ENCODE assay signal across 9 cellular contexts in the genomic region with DNA sequence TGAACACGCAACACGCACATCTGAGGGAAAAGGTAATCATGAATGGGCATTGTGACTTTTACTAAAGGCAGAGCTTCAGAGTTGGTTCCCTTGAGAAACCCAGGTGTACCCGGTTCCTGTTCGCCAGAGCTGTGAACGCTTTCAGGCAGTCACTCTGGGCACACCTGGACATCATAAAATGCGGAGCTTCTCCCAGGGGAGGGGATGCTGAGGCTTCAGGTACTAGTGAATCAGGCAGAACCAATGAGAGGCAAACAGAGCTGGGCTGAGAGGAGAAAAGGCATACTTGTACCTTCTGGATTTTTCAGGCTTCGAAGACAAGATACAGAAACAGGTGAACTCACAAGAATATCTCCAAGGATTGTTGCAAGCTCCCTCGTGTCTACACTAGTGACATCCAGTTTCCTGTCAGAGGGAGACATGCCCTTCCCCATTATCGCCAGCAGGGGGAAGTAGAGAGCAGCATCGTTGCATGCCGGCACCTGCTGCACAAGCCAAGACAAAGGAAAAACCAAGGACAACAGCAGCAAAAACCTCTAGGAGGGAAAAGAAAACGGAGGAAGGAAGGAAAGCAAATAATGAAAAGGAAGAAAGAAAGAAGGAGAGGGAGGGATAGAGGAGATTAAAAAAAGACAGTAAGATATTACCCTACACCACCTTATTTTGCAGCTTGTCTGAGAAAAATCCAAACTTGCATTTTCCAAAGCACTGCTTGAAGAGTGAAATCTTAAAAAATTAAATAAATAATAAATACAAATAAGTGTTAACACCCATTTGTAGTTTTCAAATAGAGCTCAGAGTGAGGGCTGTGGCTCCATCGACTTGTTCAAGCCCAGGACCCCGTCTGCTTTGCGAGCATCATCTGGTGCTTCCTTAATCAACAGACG. TPM values are rescaled to one million over a fixed set of nuclear protein-coding genes. Genes with fewer than 3 reads are reported as not detected.
DNase-seq lines count a peak whose midpoint lies in the region; ATAC-seq, FAIRE-seq and TF ChIP-seq lines count a peak whose summit lies in the region.
"Had no signal": no experiment of that assay in that cellular context is flagged by ENCODE, and none has a peak within 500 bp of the region (broad histone marks: within the 10 kb centered on the region; RNA-seq: fewer than 3 reads in every experiment).

No MANE protein-coding gene starts in this region.

- ATAC-seq in HCT116 (peak; percentile 67), GM12878 (peak; percentile 81)

- H3K36me3 ChIP-seq in HCT116 (ENCODE audit: control insufficient read depth in 1 of 2, insufficient read depth in 2 of 2, low read length in 2 of 2) (no peaks in the 10 kb centered on the region), GM12878 (ENCODE audit: control insufficient read depth in 2 of 2, insufficient read depth in 2 of 2, low read length in 1 of 2) (no peaks in the 10 kb centered on the region)

- H3K27me3 ChIP-seq in HCT116 (ENCODE audit: insufficient read depth, low read length) = no peaks in the 10 kb centered on the region
- peaks cover 2 to 3% of the 10 kb centered on the region in 2 experiments; a peak in 3 of 4 replicates for H3K27me3 ChIP-seq in GM12878 (replicated peaks in 1 of 2; ENCODE audit: control insufficient read depth in 2 of 2, insufficient read depth in 2 of 2, low read length in 1 of 2)

- POLR2A ChIA-PET in HCT116 (lab: Charles Lee) = interaction anchor here (0.7 to 1.6 kb wide), 3 partner anchors 139 to 207 kb away, joined by 3 read pairs; no protein-coding TSS in a partner anchor
- POLR2A ChIA-PET in GM12878 (lab: Charles Lee) = interaction anchor here (1.0 to 1.2 kb wide), 2 partner anchors 204 to 360 kb away, joined by 3 read pairs; no protein-coding TSS in a partner anchor

- intact Hi-C loops in HCT116 (cut with micrococcal nuclease) (loop anchor here (1.0 to 5.0 kb wide), 3 partner anchors 138 to 358 kb away; no protein-coding TSS in a partner anchor), GM12878 (cut with micrococcal nuclease; ENCODE audit: unreplicated experiment) (loop anchor here (1.0 to 10.0 kb wide), 3 partner anchors 206 to 550 kb away; no protein-coding TSS in a partner anchor)

- CTCF ChIA-PET in HCT116 (lab: Charles Lee) = interaction anchor here (0.6 to 8.4 kb wide), 23 partner anchors 8 to 671 kb away, joined by 3 to 64 read pairs (median 4); partner anchors contain the start of gene DNAJB11
- CTCF ChIA-PET in GM12878 (lab: Yijun Ruan, JAX) = interaction anchor here (0.7 to 7.7 kb wide), 70 partner anchors 7 to 703 kb away, joined by 3 to 183 read pairs (median 5); partner anchors contain the start of genes DNAJB11, EIF4A2 and TBCCD1

- RAD21 ChIA-PET in HCT116 (lab: Charles Lee; ENCODE audit: low non-redundant PET in 1 of 2, low total read pairs in 2 of 2, uncharacterized antibody in 2 of 2, unreplicated experiment in 2 of 2) = interaction anchor here (0.7 to 1.4 kb wide), 3 partner anchors 29 to 206 kb away, joined by 3 to 5 read pairs (median 5); no protein-coding TSS in a partner anchor
- RAD21 ChIA-PET in GM12878 (lab: Charles Lee; ENCODE audit: unreplicated experiment) = interaction anchor here (1.0 to 4.6 kb wide), 7 partner anchors 45 to 671 kb away, joined by 3 to 45 read pairs (median 5); no protein-coding TSS in a partner anchor

- H3K9me3 ChIP-seq in HCT116 (ENCODE audit: control insufficient read depth in 1 of 2, insufficient read depth in 1 of 2, low read depth in 1 of 2, low read length in 2 of 2) (no peaks in the 10 kb centered on the region), GM12878 (replicated peaks; ENCODE audit: control insufficient read depth, insufficient read depth, low read length) (no peaks in the 10 kb centered on the region)

- H3K4me2 ChIP-seq in HCT116 (ENCODE audit: low read length) (peak overlapping the region; percentile 55), GM12878 (ENCODE audit: control insufficient read depth, insufficient read depth) (peak overlapping the region; percentile 56)

- WGBS in GM12878 (ENCODE audit: insufficient coverage, insufficient replicate concordance, low lambda C conversion rate, missing lambda C conversion rate) = 14% methylated on average over 16 of the region's 16 CpGs

- H3K9me2 ChIP-seq in HCT116 (ENCODE audit: insufficient read depth) = no peaks in the 10 kb centered on the region

- BruUV-seq in HCT116 (replicated peaks; lab: Mats Ljungman, UMichigan) (no TSS peak), GM12878 (replicated peaks; lab: Mats Ljungman, UMichigan) (no TSS peak)

- peak; percentile 88 to 99 (median 98) for TF ChIP-seq CTCF in HCT116 (IDR thresholded peaks at IDR 0.05 in 2 of 3, conservative IDR thresholded peaks at IDR 0.05 in 1 of 3; ENCODE audit: borderline replicate concordance in 1 of 3, insufficient read depth in 1 of 3, low read depth in 2 of 3, low read length in 2 of 3)
- TF ChIP-seq CTCF in GM12878 (IDR thresholded peaks at IDR 0.05 in 2 of 3, conservative IDR thresholded peaks at IDR 0.05 in 1 of 3; ENCODE audit: control insufficient read depth in 2 of 3, extremely low read depth in 1 of 3, insufficient read depth in 1 of 3, low read depth in 3 of 3, low read length in 3 of 3) = peak; percentile 93 to 98 (median 98)

- in situ Hi-C loops in GM12878 (cut with MboI) = loop anchor here (5.0 kb wide), 1 partner anchor 207 kb away; no protein-coding TSS in a partner anchor

- H3K79me2 ChIP-seq in HCT116 (ENCODE audit: insufficient read depth, low read length) (no peaks in the 10 kb centered on the region), GM12878 (ENCODE audit: control insufficient read depth, insufficient read depth, low read length) (no peaks in the 10 kb centered on the region)

- no peak overlapping the region for H3K9ac ChIP-seq in HCT116 (ENCODE audit: low read length)
- H3K9ac ChIP-seq in GM12878 (ENCODE audit: control insufficient read depth, insufficient read depth, low read length) = no peak overlapping the region

- H3K27ac ChIP-seq in HCT116 (ENCODE audit: low read depth, low read length) = no peak overlapping the region
- no peak overlapping the region for H3K27ac ChIP-seq in GM12878 (ENCODE audit: control insufficient read depth, insufficient read depth)
- H3K27ac ChIP-seq: epithelial cell of prostate had no signal

- H3K4me3 ChIP-seq in HCT116 (replicated peaks in 1 of 2; ENCODE audit: low read depth in 1 of 2, low read length in 2 of 2) (no peak overlapping the region), GM12878 (no peak overlapping the region)

- TF ChIP-seq RAD21 in HCT116 (IDR thresholded peaks at IDR 0.05; ENCODE audit: low read depth) = peak; percentile 82
- TF ChIP-seq RAD21 in GM12878 (IDR thresholded peaks at IDR 0.05; ENCODE audit: insufficient read depth, low read depth, low read length) = peak; percentile 81

- H3K4me1 ChIP-seq in HCT116 (ENCODE audit: control insufficient read depth in 1 of 2, insufficient read depth in 2 of 2, low read length in 2 of 2) = peaks cover 2 to 21% of the 10 kb centered on the region in 2 experiments; a peak in 2 of 4 replicates
- peaks cover 7% of the 10 kb centered on the region for H3K4me1 ChIP-seq in GM12878 (ENCODE audit: control insufficient read depth, insufficient read depth, low read length)

- FAIRE-seq in TTC549 (lab: Jason Lieb, UNC) = peak; percentile 5
- FAIRE-seq in GM12878 (lab: Jason Lieb, UNC) = peak; percentile 99

- TF ChIP-seq POLR2A in HCT116 (IDR thresholded peaks at IDR 0.05; ENCODE audit: borderline replicate concordance, extremely low read depth, insufficient read depth, insufficient read length) (no peak), GM12878 (IDR thresholded peaks at IDR 0.05; ENCODE audit: low read depth, low read length) (no peak)

- no peaks in the 10 kb centered on the region for H4K20me1 ChIP-seq in HCT116 (ENCODE audit: insufficient read depth)
- no peaks in the 10 kb centered on the region for H4K20me1 ChIP-seq in GM12878 (ENCODE audit: control insufficient read depth, insufficient read depth)

- SMC1A ChIA-PET in GM12878 (lab: Charles Lee; ENCODE audit: uncharacterized antibody, unreplicated experiment) = interaction anchor here (0.7 to 5.7 kb wide), 31 partner anchors 9 to 671 kb away, joined by 3 to 38 read pairs (median 4); no protein-coding TSS in a partner anchor

- no peak for TF ChIP-seq EP300 in GM12878 (IDR thresholded peaks at IDR 0.05; ENCODE audit: borderline replicate concordance in 1 of 2, control insufficient read depth in 1 of 2, low read depth in 2 of 2, low read length in 2 of 2)

- peak overlapping the region; percentile 100 for H2AFZ ChIP-seq in HCT116 (ENCODE audit: low read depth, low read length, poor library complexity, severe bottlenecking)
- peak overlapping the region; percentile 11 for H2AFZ ChIP-seq in GM12878 (ENCODE audit: control insufficient read depth, low read depth, low read length)

- DNase-seq in DMS153 (lab: John Stamatoyannopoulos, UW) (peak; percentile 49), HCT116 (ENCODE audit: low read depth, low spot score) (peak; percentile 62), NCI-H1930 (lab: John Stamatoyannopoulos, UW) (peak; percentile 46 to 65), GM12878 (ENCODE audit: low read depth, low spot score) (peak; percentile 36), iPS DF 4.7 (ENCODE audit: extremely low read depth, low spot score) (peak; percentile 75), cortex of kidney (lab: John Stamatoyannopoulos, UW) (no peak)
- DNase-seq in stimulated activated CD4-positive, alpha-beta T cell treated with anti-CD3 and anti-CD28 coated beads, Interleukin-12 subunit alpha, Interleukin-12 subunit beta, amount 100 ng/mL, for 4 hours = peak; percentile 64

RNA-seq across cellular contexts. Expression of gene AHSG, which starts 2.0 kb away (rescaled TPM):
- total RNA-seq in HCT116 (2021; ENCODE audit: unreplicated experiment) (1.6 TPM), GM12878 (2014; rRNA removed) (not detected in 2 replicates), GM12878 (2014; rRNA removed; fragmentation: Illumina TruSeq; extraction: Trizol) (not detected in 2 replicates), GM12878 (2021) (0.90 and 1.2 TPM in 2 replicates)
- 0.21 and 0.34 TPM in 2 replicates for polyA plus RNA-seq in HCT116 (2012)
- not detected in 2 replicates for total RNA-seq in GM12878 (2013; cell fraction: nucleolus; rRNA removed)
- not detected for polyA plus RNA-seq in GM12878 (2011; ENCODE audit: low read depth)
- polyA plus RNA-seq in GM12878 (2011; rRNA removed) (not detected in 2 replicates), GM12878 (2014; fragmentation: Illumina TruSeq; extraction: Trizol) (not detected in 2 replicates), GM12878 (2014; fragmentation: Nextera tagmentation; extraction: Ambion mirVana) (under 1 TPM in 1 of 2 experiments, not detected in 1; 0.06 TPM), GM12878 (2014; rRNA removed) (0.15 TPM in 1 of 2 replicates, not detected in the other), GM12878 (2016; fragmentation: Nextera tagmentation; extraction: Ambion mirVana) (not detected)
- 0.25 and 0.45 TPM in 2 replicates for polyA plus RNA-seq in GM12878 (2011; cell fraction: cytosol; rRNA removed)
- 0.12 and 0.47 TPM in 2 replicates for polyA plus RNA-seq in GM12878 (2011; cell fraction: nucleus; rRNA removed)
- not detected in 2 replicates for polyA plus RNA-seq in GM12878 (2012)
- 0.21 TPM in 1 of 2 replicates, not detected in the other for polyA minus RNA-seq in GM12878 (2011; rRNA and poly(A)+ RNA removed)
- polyA minus RNA-seq in GM12878 (2011; cell fraction: cytosol; rRNA and poly(A)+ RNA removed) = not detected in 2 replicates
- not detected in 2 replicates for polyA minus RNA-seq in GM12878 (2011; cell fraction: nucleus; rRNA and poly(A)+ RNA removed)

RNA-seq across cellular contexts. Expression of gene FETUB, which starts 25.4 kb away (rescaled TPM):
- total RNA-seq in HCT116 (2021; ENCODE audit: unreplicated experiment) (not detected), GM12878 (2014; rRNA removed) (not detected in 2 replicates), GM12878 (2014; rRNA removed; fragmentation: Illumina TruSeq; extraction: Trizol) (not detected in 2 replicates), GM12878 (2021) (not detected in 2 replicates)
- not detected in 2 replicates for polyA plus RNA-seq in HCT116 (2012)
- not detected in 2 replicates for total RNA-seq in GM12878 (2013; cell fraction: nucleolus; rRNA removed)
- polyA plus RNA-seq in GM12878 (2011; ENCODE audit: low read depth) = not detected
- polyA plus RNA-seq in GM12878 (2011; rRNA removed) (not detected in 2 replicates), GM12878 (2014; fragmentation: Illumina TruSeq; extraction: Trizol) (not detected in 2 replicates), GM12878 (2014; fragmentation: Nextera tagmentation; extraction: Ambion mirVana) (not detected), GM12878 (2014; rRNA removed) (not detected in 2 replicates), GM12878 (2016; fragmentation: Nextera tagmentation; extraction: Ambion mirVana) (not detected)
- not detected in 2 replicates for polyA plus RNA-seq in GM12878 (2011; cell fraction: cytosol; rRNA removed)
- not detected in 2 replicates for polyA plus RNA-seq in GM12878 (2011; cell fraction: nucleus; rRNA removed)
- polyA plus RNA-seq in GM12878 (2012) = not detected in 2 replicates
- polyA minus RNA-seq in GM12878 (2011; rRNA and poly(A)+ RNA removed) = not detected in 2 replicates
- polyA minus RNA-seq in GM12878 (2011; cell fraction: cytosol; rRNA and poly(A)+ RNA removed) = not detected in 2 replicates
- not detected in 2 replicates for polyA minus RNA-seq in GM12878 (2011; cell fraction: nucleus; rRNA and poly(A)+ RNA removed)

RNA-seq across cellular contexts. Expression of gene DNAJB11, which starts 44.3 kb away (rescaled TPM):
- total RNA-seq in HCT116 (2021; ENCODE audit: unreplicated experiment) = 54.3 TPM
- polyA plus RNA-seq in HCT116 (2012) = 34.1 and 40.0 TPM in 2 replicates
- 51.5 and 52.8 TPM in 2 replicates for total RNA-seq in GM12878 (2013; cell fraction: nucleolus; rRNA removed)
- 57.9 and 62.9 TPM in 2 replicates for total RNA-seq in GM12878 (2014; rRNA removed)
- 52.7 and 57.7 TPM in 2 replicates for total RNA-seq in GM12878 (2014; rRNA removed; fragmentation: Illumina TruSeq; extraction: Trizol)
- 44.1 and 45.1 TPM in 2 replicates for total RNA-seq in GM12878 (2021)
- 32.4 TPM for polyA plus RNA-seq in GM12878 (2011; ENCODE audit: low read depth)
- 43.3 and 56.9 TPM in 2 replicates for polyA plus RNA-seq in GM12878 (2011; rRNA removed)
- 15.0 and 15.3 TPM in 2 replicates for polyA plus RNA-seq in GM12878 (2011; cell fraction: cytosol; rRNA removed)
- 39.4 and 58.9 TPM in 2 replicates for polyA plus RNA-seq in GM12878 (2011; cell fraction: nucleus; rRNA removed)
- 41.7 and 54.8 TPM in 2 replicates for polyA plus RNA-seq in GM12878 (2012)
- polyA plus RNA-seq in GM12878 (2014; fragmentation: Illumina TruSeq; extraction: Trizol) = 65.0 and 67.8 TPM in 2 replicates
- 10 to 100 TPM; 16.2 to 26.4 TPM for polyA plus RNA-seq in GM12878 (2014; fragmentation: Nextera tagmentation; extraction: Ambion mirVana)
- polyA plus RNA-seq in GM12878 (2014; rRNA removed) = 59.4 and 61.5 TPM in 2 replicates
- 100 to 1,000 TPM; 130 to 135 TPM for polyA plus RNA-seq in GM12878 (2016; fragmentation: Nextera tagmentation; extraction: Ambion mirVana)
- polyA minus RNA-seq in GM12878 (2011; rRNA and poly(A)+ RNA removed) = 10.8 and 16.1 TPM in 2 replicates
- 13.3 and 16.3 TPM in 2 replicates for polyA minus RNA-seq in GM12878 (2011; cell fraction: cytosol; rRNA and poly(A)+ RNA removed)
- polyA minus RNA-seq in GM12878 (2011; cell fraction: nucleus; rRNA and poly(A)+ RNA removed) = 20.3 and 33.4 TPM in 2 replicates

RNA-seq across cellular contexts. Expression of gene TBCCD1, which starts 47.7 kb away (rescaled TPM):
- total RNA-seq in HCT116 (2021; ENCODE audit: unreplicated experiment) = 16.8 TPM
- polyA plus RNA-seq in HCT116 (2012) = 7.0 and 10.0 TPM in 2 replicates
- total RNA-seq in GM12878 (2013; cell fraction: nucleolus; rRNA removed) = 33.7 and 36.8 TPM in 2 replicates
- total RNA-seq in GM12878 (2014; rRNA removed) = 20.4 and 21.1 TPM in 2 replicates
- total RNA-seq in GM12878 (2014; rRNA removed; fragmentation: Illumina TruSeq; extraction: Trizol) = 14.8 and 15.0 TPM in 2 replicates
- total RNA-seq in GM12878 (2021) = 11.5 and 12.3 TPM in 2 replicates
- 4.2 TPM for polyA plus RNA-seq in GM12878 (2011; ENCODE audit: low read depth)
- polyA plus RNA-seq in GM12878 (2011; rRNA removed) = 23.4 and 25.0 TPM in 2 replicates
- 17.0 and 18.7 TPM in 2 replicates for polyA plus RNA-seq in GM12878 (2011; cell fraction: cytosol; rRNA removed)
- 16.5 and 17.4 TPM in 2 replicates for polyA plus RNA-seq in GM12878 (2011; cell fraction: nucleus; rRNA removed)
- 5.6 and 6.4 TPM in 2 replicates for polyA plus RNA-seq in GM12878 (2012)
- 14.3 and 16.5 TPM in 2 replicates for polyA plus RNA-seq in GM12878 (2014; fragmentation: Illumina TruSeq; extraction: Trizol)
- polyA plus RNA-seq in GM12878 (2014; fragmentation: Nextera tagmentation; extraction: Ambion mirVana) = 10 to 100 TPM in 1 of 2 experiments, 1 to 10 TPM in 1; 6.9 to 11.3 TPM
- polyA plus RNA-seq in GM12878 (2014; rRNA removed) = 14.1 and 14.7 TPM in 2 replicates
- 10 to 100 TPM; 15.8 to 18.0 TPM for polyA plus RNA-seq in GM12878 (2016; fragmentation: Nextera tagmentation; extraction: Ambion mirVana)
- 28.0 and 35.4 TPM in 2 replicates for polyA minus RNA-seq in GM12878 (2011; rRNA and poly(A)+ RNA removed)
- polyA minus RNA-seq in GM12878 (2011; cell fraction: cytosol; rRNA and poly(A)+ RNA removed) = 9.1 and 11.5 TPM in 2 replicates
- polyA minus RNA-seq in GM12878 (2011; cell fraction: nucleus; rRNA and poly(A)+ RNA removed) = 15.6 and 18.5 TPM in 2 replicates

RNA-seq across cellular contexts. Expression of gene HRG, which starts 51.0 kb away (rescaled TPM):
- total RNA-seq in HCT116 (2021; ENCODE audit: unreplicated experiment) (0.42 TPM), GM12878 (2014; rRNA removed) (not detected in 2 replicates), GM12878 (2014; rRNA removed; fragmentation: Illumina TruSeq; extraction: Trizol) (not detected in 2 replicates), GM12878 (2021) (0.13 and 0.21 TPM in 2 replicates)
- 0.41 and 0.66 TPM in 2 replicates for polyA plus RNA-seq in HCT116 (2012)
- total RNA-seq in GM12878 (2013; cell fraction: nucleolus; rRNA removed) = not detected in 2 replicates
- not detected for polyA plus RNA-seq in GM12878 (2011; ENCODE audit: low read depth)
- polyA plus RNA-seq in GM12878 (2011; rRNA removed) (not detected in 2 replicates), GM12878 (2014; fragmentation: Illumina TruSeq; extraction: Trizol) (not detected in 2 replicates), GM12878 (2014; fragmentation: Nextera tagmentation; extraction: Ambion mirVana) (not detected), GM12878 (2014; rRNA removed) (not detected in 2 replicates), GM12878 (2016; fragmentation: Nextera tagmentation; extraction: Ambion mirVana) (not detected)
- not detected in 2 replicates for polyA plus RNA-seq in GM12878 (2011; cell fraction: cytosol; rRNA removed)
- polyA plus RNA-seq in GM12878 (2011; cell fraction: nucleus; rRNA removed) = not detected in 2 replicates
- not detected in 2 replicates for polyA plus RNA-seq in GM12878 (2012)
- polyA minus RNA-seq in GM12878 (2011; rRNA and poly(A)+ RNA removed) = not detected in 2 replicates
- not detected in 2 replicates for polyA minus RNA-seq in GM12878 (2011; cell fraction: cytosol; rRNA and poly(A)+ RNA removed)
- not detected in 2 replicates for polyA minus RNA-seq in GM12878 (2011; cell fraction: nucleus; rRNA and poly(A)+ RNA removed)
